25 cellular contexts compared by ENCODE assay signal in the genomic region with DNA sequence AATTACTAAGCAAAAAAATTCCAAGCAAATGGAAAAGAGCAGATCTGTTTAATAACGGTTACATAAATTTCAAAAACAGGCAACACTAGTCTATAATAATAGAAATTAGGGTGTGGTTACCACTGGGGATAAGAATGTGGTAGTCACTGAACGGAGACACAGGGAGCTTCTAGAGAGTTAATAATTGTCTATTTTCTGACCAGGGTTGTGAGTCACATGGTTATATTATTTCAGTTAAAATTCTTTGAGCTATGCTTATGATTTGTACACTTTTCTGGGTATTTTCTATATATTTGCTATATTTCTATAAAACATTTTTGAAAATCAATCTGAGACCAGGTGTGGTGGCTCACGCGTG.
"Had no signal": no experiment of that assay in that cellular context is flagged by ENCODE, and none has a peak within 500 bp of the region (broad histone marks: within the 10 kb centered on the region; RNA-seq: fewer than 3 reads in every experiment).

No MANE protein-coding gene starts in this region.

- ATAC-seq: heart left ventricle; left lobe of liver; mucosa of descending colon; naive thymus-derived CD8-positive, alpha-beta T cell; psoas muscle; sciatic nerve; stimulated activated effector memory CD8-positive, alpha-beta T cell treated with anti-CD3 and anti-CD28 coated beads, Interleukin-12 subunit alpha, Interleukin-12 subunit beta, amount 100 ng/mL, for 72 hours; stimulated activated naive CD8-positive, alpha-beta T cell treated with anti-CD3 and anti-CD28 coated beads, Interleukin-15, Interleukin-2, amounts not matched to agents 100 U/mL and 50 U/mL, for 24 hours had no signal

- H3K4me3 Mint-ChIP-seq: endodermal cell; naive thymus-derived CD8-positive, alpha-beta T cell; stimulated activated effector memory CD8-positive, alpha-beta T cell treated with anti-CD3 and anti-CD28 coated beads, Interleukin-12 subunit alpha, Interleukin-12 subunit beta, amount 100 ng/mL, for 72 hours; type B pancreatic cell had no signal

- FAIRE-seq: endothelial cell of umbilical vein, urothelium cell line had no signal

- H3K4me1 Mint-ChIP-seq: naive thymus-derived CD8-positive, alpha-beta T cell; stimulated activated effector memory CD8-positive, alpha-beta T cell treated with anti-CD3 and anti-CD28 coated beads, Interleukin-12 subunit alpha, Interleukin-12 subunit beta, amount 100 ng/mL, for 72 hours had no signal

- H3K36me3 ChIP-seq: colonic mucosa, heart left ventricle, neutrophil, suprapubic skin, thyroid gland had no signal

- H3K4me3 ChIP-seq: colonic mucosa, heart left ventricle, mucosa of descending colon, psoas muscle, skin epidermis, suprapubic skin, thyroid gland had no signal

- H3K27me3 ChIP-seq: colonic mucosa, heart left ventricle, neutrophil, suprapubic skin, thyroid gland had no signal

- DNase-seq: colonic mucosa; dermis blood vessel endothelial cell; endodermal cell; erythroblast; foreskin melanocyte; heart left ventricle; hippocampal formation; mammary epithelial cell; mucosa of descending colon; naive thymus-derived CD8-positive, alpha-beta T cell; psoas muscle; stimulated activated CD4-positive, alpha-beta T cell treated with anti-CD3 and anti-CD28 coated beads, Interleukin-12 subunit alpha, Interleukin-12 subunit beta, amount 100 ng/mL, for 4 hours; stimulated activated CD4-positive, alpha-beta T cell treated with anti-CD3 and anti-CD28 coated beads, Interleukin-4, amount 100 ng/mL, for 1 hour; stimulated activated CD8-positive, alpha-beta memory T cell treated with anti-CD3 and anti-CD28 coated beads, Interleukin-4, amount 100 ng/mL, for 48 hours; stimulated activated naive CD8-positive, alpha-beta T cell treated with anti-CD3 and anti-CD28 coated beads, Interleukin-15, Interleukin-2, amounts not matched to agents 100 U/mL and 50 U/mL, for 24 hours; thyroid gland had no signal

- H3K27ac Mint-ChIP-seq: endodermal cell; stimulated activated effector memory CD8-positive, alpha-beta T cell treated with anti-CD3 and anti-CD28 coated beads, Interleukin-12 subunit alpha, Interleukin-12 subunit beta, amount 100 ng/mL, for 72 hours; type B pancreatic cell had no signal

- H3K4me1 ChIP-seq: colonic mucosa, heart left ventricle, psoas muscle had no signal

- H3K9me3 ChIP-seq: colonic mucosa, mucosa of descending colon, neutrophil, psoas muscle, suprapubic skin, thyroid gland had no signal

- H3K36me3 Mint-ChIP-seq: naive thymus-derived CD8-positive, alpha-beta T cell; stimulated activated effector memory CD8-positive, alpha-beta T cell treated with anti-CD3 and anti-CD28 coated beads, Interleukin-12 subunit alpha, Interleukin-12 subunit beta, amount 100 ng/mL, for 72 hours; type B pancreatic cell had no signal

- H3K27ac ChIP-seq: colonic mucosa, heart left ventricle, neutrophil, psoas muscle, skin epidermis, suprapubic skin, thyroid gland had no signal
